Comparison of ENCODE assay signal across 8 cellular contexts in genomic region chr2:119753041-119753929, GRCh38. TPM values are rescaled to one million over a fixed set of nuclear protein-coding genes. Genes with fewer than 3 reads are reported as not detected.
DNase-seq lines count a peak whose midpoint lies in the region; ATAC-seq, FAIRE-seq and TF ChIP-seq lines count a peak whose summit lies in the region.

No MANE protein-coding gene starts in this region.

- no peaks in the 10 kb centered on the region for H3F3A ChIP-seq in OCI-LY1 (ENCODE audit: insufficient read depth, low read length)

- H3K36me3 ChIP-seq in OCI-LY1 (ENCODE audit: insufficient read depth, low read length) (no peaks in the 10 kb centered on the region), bronchial epithelial cell (ENCODE audit: control insufficient read depth, insufficient read depth, low read length) (no peaks in the 10 kb centered on the region), uterus (no peaks in the 10 kb centered on the region)

- no peak overlapping the region for H3K4me2 ChIP-seq in OCI-LY1 (ENCODE audit: low read length)

- H3K4me3 ChIP-seq in AG09309 (ENCODE audit: control insufficient read depth, low read depth, low read length) (no peak overlapping the region), OCI-LY1 (ENCODE audit: low read depth, low read length, poor library complexity, severe bottlenecking) (no peak overlapping the region), bronchial epithelial cell (ENCODE audit: low read depth, low read length) (no peak overlapping the region), uterus (no peak overlapping the region)

- H3K9me2 ChIP-seq in OCI-LY1 (ENCODE audit: low read depth, low read length) = no peaks in the 10 kb centered on the region

- H3K9ac ChIP-seq in OCI-LY1 (ENCODE audit: low read length) = no peak overlapping the region

- H4K20me1 ChIP-seq in OCI-LY1 (ENCODE audit: insufficient read depth, low read length) = no peaks in the 10 kb centered on the region

- peak; percentile 73 for ATAC-seq in HG02885 (IDR thresholded peaks at IDR 0.05; ENCODE audit: poor library complexity, unreplicated experiment)
- ATAC-seq in left colon = peak; percentile 80

- H3K9me3 ChIP-seq in OCI-LY1 (ENCODE audit: low read length) (no peaks in the 10 kb centered on the region), uterus (no peaks in the 10 kb centered on the region)

- H3K27ac ChIP-seq in OCI-LY1 (ENCODE audit: low read depth, low read length, poor library complexity, severe bottlenecking) (no peak overlapping the region), uterus (no peak overlapping the region)

- no peaks in the 10 kb centered on the region for H3K27me3 ChIP-seq in OCI-LY1 (ENCODE audit: insufficient read depth, low read length)
- H3K27me3 ChIP-seq in bronchial epithelial cell (ENCODE audit: control insufficient read depth, insufficient read depth, low read length) = no peaks in the 10 kb centered on the region
- H3K27me3 ChIP-seq in uterus = no peaks in the 10 kb centered on the region

- intact Hi-C loops in left colon (cut with DNase I, micrococcal nuclease) = loop anchor here in 1 of 2 donors (5.0 kb wide), 1 partner anchor 74 kb away; no protein-coding TSS in a partner anchor
- intact Hi-C loops in uterus (cut with DNase I; ENCODE audit: low total_unique reads) = no loop called here

- H3K4me1 ChIP-seq in OCI-LY1 (ENCODE audit: insufficient read depth, low read length, severe bottlenecking) = no peaks in the 10 kb centered on the region
- H3K4me1 ChIP-seq in uterus = no peaks in the 10 kb centered on the region

- no peak for TF ChIP-seq POLR2A in uterus (IDR thresholded peaks at IDR 0.05)

- no peak overlapping the region for H2AFZ ChIP-seq in OCI-LY1 (ENCODE audit: low read length)

- no peaks in the 10 kb centered on the region for H3K79me2 ChIP-seq in OCI-LY1 (ENCODE audit: insufficient read depth, low read length)

- TF ChIP-seq CTCF in AG09309 (IDR thresholded peaks at IDR 0.05; ENCODE audit: control insufficient read depth, insufficient read depth, low read depth, low read length, missing control alignments) = peak; percentile 66
- TF ChIP-seq CTCF in OCI-LY1 (IDR thresholded peaks at IDR 0.05; ENCODE audit: low read length) = peak; percentile 73
- TF ChIP-seq CTCF in bronchial epithelial cell (IDR thresholded peaks at IDR 0.05; ENCODE audit: insufficient read depth, low read length, severe bottlenecking) = peak; percentile 52
- peak; percentile 47 to 68 (median 59) for TF ChIP-seq CTCF in uterus (IDR thresholded peaks at IDR 0.05)

- DNase-seq in AG09309 (ENCODE audit: low read depth) (no peak), EL (peak; percentile 47), bronchial epithelial cell (ENCODE audit: low read depth) (peak; percentile 61), left colon (no peak), uterus (no peak), NK-92 (lab: John Stamatoyannopoulos, UW; ENCODE audit: unreplicated experiment) (no peak)

- FAIRE-seq in bronchial epithelial cell (lab: Jason Lieb, UNC) = no peak

RNA-seq across cellular contexts. Expression of gene PTPN4, which starts 6.4 kb away (rescaled TPM):
- 20.5 and 34.2 TPM in 2 replicates for total RNA-seq in bronchial epithelial cell
- total RNA-seq in left colon = 10 to 100 TPM; 25.1 to 25.9 TPM
- total RNA-seq in uterus = 10 to 100 TPM; 35.6 to 61.5 (median 51.6) TPM

Comparison
In these comparisons a context has a peak if more than half of its experiments do, and no peak if none do; other contexts are left out.
1. DNase-seq: peak in EL (single experiment) and bronchial epithelial cell (single experiment); none in AG09309 (single experiment), left colon (0 of 2), uterus (0 of 2) and NK-92 (single experiment).
2. Peak in every context shown above with its lines, with median percentiles within 50 percentile points of each other: CTCF ChIP-seq.